9 cellular contexts compared by ENCODE assay signal in the genomic region with DNA sequence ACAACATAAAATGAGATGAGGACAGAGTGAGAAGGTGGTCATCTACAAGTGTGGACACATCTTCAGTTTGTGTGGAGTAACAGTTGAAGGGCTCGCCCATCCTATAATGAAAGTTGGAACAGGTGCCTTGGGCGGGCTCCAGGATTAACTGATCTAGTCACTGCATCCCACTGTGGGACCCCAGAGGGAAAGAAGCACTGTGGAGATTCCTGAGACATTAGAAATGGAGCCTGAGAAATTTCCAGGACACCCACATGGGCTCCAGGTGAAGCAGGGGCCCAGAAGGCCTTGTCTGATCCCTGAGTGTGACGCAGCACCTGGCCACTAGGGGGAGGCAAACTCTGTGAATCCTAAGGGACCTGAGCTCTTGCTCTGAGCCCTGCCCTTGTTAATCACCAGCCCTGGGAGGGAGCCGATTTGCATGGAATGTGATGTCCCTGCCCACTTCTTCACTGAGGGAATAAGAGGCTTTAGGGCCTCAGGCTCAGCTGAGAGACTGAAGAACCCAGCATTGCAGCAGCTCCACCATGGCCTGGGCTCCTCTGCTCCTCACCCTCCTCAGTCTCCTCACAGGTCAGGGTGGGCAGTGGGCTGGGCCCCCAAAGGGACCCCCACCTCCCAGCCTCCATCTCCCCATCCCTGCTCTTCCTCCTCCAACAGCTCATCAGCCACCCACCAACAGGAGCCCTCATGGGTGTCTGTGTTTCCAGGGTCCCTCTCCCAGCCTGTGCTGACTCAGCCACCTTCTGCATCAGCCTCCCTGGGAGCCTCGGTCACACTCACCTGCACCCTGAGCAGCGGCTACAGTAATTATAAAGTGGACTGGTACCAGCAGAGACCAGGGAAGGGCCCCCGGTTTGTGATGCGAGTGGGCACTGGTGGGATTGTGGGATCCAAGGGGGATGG.
DNase-seq lines count a peak whose midpoint lies in the region; ATAC-seq, FAIRE-seq and TF ChIP-seq lines count a peak whose summit lies in the region.
"Had no signal": no experiment of that assay in that cellular context is flagged by ENCODE, and none has a peak within 500 bp of the region (broad histone marks: within the 10 kb centered on the region; RNA-seq: fewer than 3 reads in every experiment).

No MANE protein-coding gene starts in this region.

- FAIRE-seq in small intestine (lab: Jason Lieb, UNC) = no peak

- H3K4me1 ChIP-seq in BE2C (no peaks in the 10 kb centered on the region), HAP-1 (no peaks in the 10 kb centered on the region), OCI-LY1 (ENCODE audit: insufficient read depth, low read length, severe bottlenecking) (peaks cover 10% of the 10 kb centered on the region), small intestine (ENCODE audit: control insufficient read depth in 2 of 2, insufficient read depth in 1 of 2, low read depth in 1 of 2, low read length in 1 of 2) (peaks cover 0 to 8% of the 10 kb centered on the region in 2 donors)

- no peaks in the 10 kb centered on the region for H3K79me2 ChIP-seq in OCI-LY1 (ENCODE audit: insufficient read depth, low read length)

- H3F3A ChIP-seq in OCI-LY1 (ENCODE audit: insufficient read depth, low read length) = no peaks in the 10 kb centered on the region

- H3K9me2 ChIP-seq in OCI-LY1 (ENCODE audit: low read depth, low read length) = no peaks in the 10 kb centered on the region

- H3K9me3 ChIP-seq in BE2C (no peaks in the 10 kb centered on the region), HAP-1 (no peaks in the 10 kb centered on the region), OCI-LY1 (ENCODE audit: low read length) (0 out of 2 replicates have a peak, but pooled peaks cover 2% of the 10 kb centered on the region), small intestine (ENCODE audit: control insufficient read depth, low read depth) (no peaks in the 10 kb centered on the region)

- H3K27ac ChIP-seq in OCI-LY1 (ENCODE audit: low read depth, low read length, poor library complexity, severe bottlenecking) = no peak overlapping the region
- peak overlapping the region in 1 of 2 donors; percentile 12 for H3K27ac ChIP-seq in small intestine (ENCODE audit: low read depth in 1 of 2, low read length in 1 of 2)
- H3K27ac ChIP-seq: skin epidermis had no signal

- TF ChIP-seq CTCF in BE2C (IDR thresholded peaks at IDR 0.05; ENCODE audit: low read depth, low read length) (peak; percentile 94), OCI-LY1 (IDR thresholded peaks at IDR 0.05; ENCODE audit: low read length) (peak; percentile 94)

- no peaks in the 10 kb centered on the region for H3K36me3 ChIP-seq in BE2C
- no peaks in the 10 kb centered on the region for H3K36me3 ChIP-seq in HAP-1 (replicated peaks)
- H3K36me3 ChIP-seq in OCI-LY1 (ENCODE audit: insufficient read depth, low read length) = no peaks in the 10 kb centered on the region; the same call in 1 of the 2 replicates
- no peaks in the 10 kb centered on the region for H3K36me3 ChIP-seq in small intestine (ENCODE audit: control insufficient read depth in 2 of 2, insufficient read depth in 2 of 2, low read length in 2 of 2)

- H3K27me3 ChIP-seq in BE2C (peaks cover 15% of the 10 kb centered on the region; the same call in 1 of the 2 replicates), HAP-1 (ENCODE audit: low read depth) (peaks cover 18% of the 10 kb centered on the region), OCI-LY1 (ENCODE audit: insufficient read depth, low read length) (peaks cover 3% of the 10 kb centered on the region; the same call in 1 of the 2 replicates), small intestine (ENCODE audit: control insufficient read depth in 2 of 2, insufficient read depth in 2 of 2, low read length in 2 of 2) (peaks cover 0 to 4% of the 10 kb centered on the region in 2 donors)

- DNase-seq in BE2C = peak; percentile 60
- DNase-seq in HAP-1 (ENCODE audit: low spot score in 2 of 2) = peak; percentile 9 to 80
- DNase-seq in activated T-helper 1 cell treated with anti-CD3 and anti-CD28 coated beads, Interleukin-2, amount 50 U/mL, for 16 hours (ENCODE audit: low read depth in 1 of 2, low spot score in 1 of 2) = peak; percentile 47 to 49
- DNase-seq in glomerular visceral epithelial cell (ENCODE audit: extremely low spot score) = peak; percentile 38
- peak; percentile 91 for DNase-seq in small intestine

- no peaks in the 10 kb centered on the region for H4K20me1 ChIP-seq in OCI-LY1 (ENCODE audit: insufficient read depth, low read length)

- H2AFZ ChIP-seq in OCI-LY1 (ENCODE audit: low read length) = no peak overlapping the region

- H3K4me2 ChIP-seq in OCI-LY1 (ENCODE audit: low read length) = no peak overlapping the region

- H3K9ac ChIP-seq in OCI-LY1 (ENCODE audit: low read length) = no peak overlapping the region

- 59 to 62% (median 60%) methylated on average over 8 of the region's 8 CpGs for WGBS in small intestine, 3 donors

- ATAC-seq in HG03520 (IDR thresholded peaks at IDR 0.05; ENCODE audit: unreplicated experiment) (no peak), GM19351 (IDR thresholded peaks at IDR 0.05; ENCODE audit: unreplicated experiment) (no peak)

- in situ Hi-C loops in HAP-1 (cut with MboI; ENCODE audit: low sequenced_read_pairs) = no loop called here

- H3K4me3 ChIP-seq in BE2C (ENCODE audit: low read depth, low read length) (no peak overlapping the region), HAP-1 (no peak overlapping the region), OCI-LY1 (ENCODE audit: low read depth, low read length, poor library complexity, severe bottlenecking) (no peak overlapping the region), small intestine (ENCODE audit: low read depth in 1 of 2, low read length in 2 of 2) (no peak overlapping the region)
- H3K4me3 ChIP-seq: skin epidermis had no signal

Comparison
In these comparisons a context has a peak if more than half of its experiments do, and no peak if none do; other contexts are left out.
1. DNase-seq: peak in every context shown above with its lines; median percentile 91 in small intestine; 60 in BE2C; 48 in activated T-helper 1 cell treated with anti-CD3 and anti-CD28 coated beads, Interleukin-2, amount 50 U/mL, for 16 hours; 44 in HAP-1; 38 in glomerular visceral epithelial cell.